ENCODE assay signal across 13 cellular contexts in the genomic region with DNA sequence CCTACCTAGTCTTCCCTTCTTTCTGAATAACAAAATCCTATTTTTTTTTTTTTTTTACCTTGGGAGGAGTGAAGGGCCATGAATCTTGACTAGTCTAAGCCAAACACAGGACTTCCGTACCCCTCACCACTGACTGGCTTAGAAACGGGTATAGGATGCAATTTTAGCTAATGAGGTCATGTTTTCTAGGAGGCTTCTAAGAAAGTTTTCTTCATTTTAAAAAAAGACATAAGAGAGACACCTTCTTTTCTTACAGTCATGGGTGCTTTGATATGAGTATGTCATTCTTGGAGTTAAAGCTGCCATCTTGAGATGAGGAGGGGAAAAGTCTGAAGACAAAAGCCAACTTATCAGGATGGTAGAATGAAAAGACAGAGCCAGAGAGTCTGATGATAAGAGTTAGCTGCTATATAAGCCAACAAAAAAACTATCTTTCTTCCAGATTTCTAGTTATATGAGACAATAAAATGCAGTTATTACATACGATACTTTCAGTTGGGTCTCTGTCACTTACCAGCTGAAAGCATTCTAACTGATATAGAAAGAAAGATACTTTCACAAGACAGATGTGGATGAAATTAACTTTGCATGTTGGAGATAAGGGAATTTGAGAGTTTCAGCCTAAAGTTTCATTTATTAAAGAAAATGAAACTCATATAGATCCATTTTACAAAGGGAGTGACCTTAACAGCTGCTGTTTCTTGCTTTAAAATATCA. TPM values are rescaled to one million over a fixed set of nuclear protein-coding genes. Genes with fewer than 3 reads are reported as not detected.
DNase-seq lines count a peak whose midpoint lies in the region; ATAC-seq and TF ChIP-seq lines count a peak whose summit lies in the region.
"Had no signal": no experiment of that assay in that cellular context is flagged by ENCODE, and none has a peak within 500 bp of the region (broad histone marks: within the 10 kb centered on the region; RNA-seq: fewer than 3 reads in every experiment).

No MANE protein-coding gene starts in this region.

- H3K4me2 ChIP-seq in MM.1S (ENCODE audit: low read depth, low read length), result peak overlapping the region; percentile 32
- H3K4me2 ChIP-seq in PC-9, result no peak overlapping the region

- intact Hi-C loops in activated CD4-positive, alpha-beta T cell treated with anti-CD3 and anti-CD28 coated beads for 36 hours (cut with DNase I, micrococcal nuclease), result no loop called here
- intact Hi-C loops in PC-9 (cut with micrococcal nuclease; ENCODE audit: unreplicated experiment), result no loop called here

- CTCF ChIA-PET in activated CD4-positive, alpha-beta T cell treated with anti-CD3 and anti-CD28 coated beads for 36 hours (lab: Charles Lee), result interaction anchor here (0.6 to 1.1 kb wide), 4 partner anchors 11 to 310 kb away, joined by 3 to 5 read pairs (median 4); no protein-coding TSS in a partner anchor
- CTCF ChIA-PET in PC-9 (lab: Charles Lee), result no interaction called here

- no peak overlapping the region for H3K27ac Mint-ChIP-seq in activated CD4-positive, alpha-beta T cell treated with anti-CD3 and anti-CD28 coated beads for 36 hours
- H3K27ac Mint-ChIP-seq in activated naive CD8-positive, alpha-beta T cell, result peak overlapping the region; percentile 46
- peak overlapping the region; percentile 66 for H3K27ac Mint-ChIP-seq in osteocyte (ENCODE audit: unreplicated experiment)

- no peaks in the 10 kb centered on the region for H3K27me3 Mint-ChIP-seq in activated CD4-positive, alpha-beta T cell treated with anti-CD3 and anti-CD28 coated beads for 36 hours
- H3K27me3 Mint-ChIP-seq in activated naive CD8-positive, alpha-beta T cell, result no peaks in the 10 kb centered on the region
- no peaks in the 10 kb centered on the region for H3K27me3 Mint-ChIP-seq in osteocyte (ENCODE audit: unreplicated experiment)

- no peaks in the 10 kb centered on the region for H3K27me3 ChIP-seq in MM.1S (replicated peaks; ENCODE audit: insufficient read depth, low read length)
- no peaks in the 10 kb centered on the region for H3K27me3 ChIP-seq in PC-9 (ENCODE audit: insufficient read depth, low read depth)
- H3K27me3 ChIP-seq: heart right ventricle had no signal

- H3K4me3 Mint-ChIP-seq in activated CD4-positive, alpha-beta T cell treated with anti-CD3 and anti-CD28 coated beads for 36 hours, result no peak overlapping the region
- H3K4me3 Mint-ChIP-seq in activated naive CD8-positive, alpha-beta T cell, result no peak overlapping the region
- no peak overlapping the region for H3K4me3 Mint-ChIP-seq in osteocyte (ENCODE audit: unreplicated experiment)

- H3K79me2 ChIP-seq in MM.1S (ENCODE audit: low read length) (no peaks in the 10 kb centered on the region), PC-9 (ENCODE audit: low read depth) (no peaks in the 10 kb centered on the region)

- H3K36me3 Mint-ChIP-seq in activated CD4-positive, alpha-beta T cell treated with anti-CD3 and anti-CD28 coated beads for 36 hours (ENCODE audit: low read depth), result peaks cover 11% of the 10 kb centered on the region
- H3K36me3 Mint-ChIP-seq in activated naive CD8-positive, alpha-beta T cell, result peaks cover 21% of the 10 kb centered on the region
- H3K36me3 Mint-ChIP-seq in osteocyte (ENCODE audit: unreplicated experiment), result peaks cover 10% of the 10 kb centered on the region

- peaks cover 14% of the 10 kb centered on the region; the same call in 1 of the 2 replicates for H3K4me1 ChIP-seq in MM.1S (ENCODE audit: low read length)
- no peaks in the 10 kb centered on the region for H3K4me1 ChIP-seq in PC-9 (replicated peaks; ENCODE audit: insufficient read depth)

- H2AFZ ChIP-seq in MM.1S (ENCODE audit: low read length), result no peak overlapping the region
- H2AFZ ChIP-seq in PC-9, result no peak overlapping the region

- H3K9me2 ChIP-seq in MM.1S (replicated peaks; ENCODE audit: insufficient read depth, low read length) (no peaks in the 10 kb centered on the region), PC-9 (ENCODE audit: insufficient read depth) (no peaks in the 10 kb centered on the region)

- H3K4me1 Mint-ChIP-seq in activated CD4-positive, alpha-beta T cell treated with anti-CD3 and anti-CD28 coated beads for 36 hours, result peaks cover 26% of the 10 kb centered on the region
- H3K4me1 Mint-ChIP-seq in activated naive CD8-positive, alpha-beta T cell (ENCODE audit: low read depth), result peaks cover 29% of the 10 kb centered on the region
- peaks cover 36% of the 10 kb centered on the region for H3K4me1 Mint-ChIP-seq in osteocyte (ENCODE audit: unreplicated experiment)

- H3F3A ChIP-seq in MM.1S (ENCODE audit: insufficient read depth, low read length) (peaks cover 6% of the 10 kb centered on the region; the same call in 1 of the 2 replicates), PC-9 (ENCODE audit: insufficient read depth, low read depth) (no peaks in the 10 kb centered on the region)

- ATAC-seq in activated CD4-positive, alpha-beta T cell treated with anti-CD3 and anti-CD28 coated beads for 36 hours, result peak; percentile 15
- ATAC-seq in GM19463 (IDR thresholded peaks at IDR 0.05; ENCODE audit: unreplicated experiment), result no peak
- no peak for ATAC-seq in GM21390 (IDR thresholded peaks at IDR 0.05; ENCODE audit: unreplicated experiment)
- ATAC-seq: heart right ventricle, left colon had no signal

- H3K27ac ChIP-seq in MM.1S (ENCODE audit: low read length), result peak overlapping the region; percentile 9; the same call in 1 of the 2 replicates
- H3K27ac ChIP-seq in PC-9, result no peak overlapping the region

- H3K36me3 ChIP-seq in MM.1S (replicated peaks; ENCODE audit: insufficient read depth, low read length) (no peaks in the 10 kb centered on the region), PC-9 (ENCODE audit: low read depth) (no peaks in the 10 kb centered on the region)

- BruUV-seq in PC-9 (replicated peaks; lab: Mats Ljungman, UMichigan), result no TSS peak

- POLR2A ChIA-PET in activated CD4-positive, alpha-beta T cell treated with anti-CD3 and anti-CD28 coated beads for 36 hours (lab: Charles Lee), result no interaction called here
- POLR2A ChIA-PET in PC-9 (lab: Charles Lee; ENCODE audit: unreplicated experiment), result no interaction called here

- no peak overlapping the region; the same call in 1 of the 2 replicates for H3K4me3 ChIP-seq in MM.1S (ENCODE audit: low read length)
- H3K4me3 ChIP-seq in PC-9, result no peak overlapping the region

- TF ChIP-seq CTCF in MM.1S (IDR thresholded peaks at IDR 0.05; ENCODE audit: low read length), result no peak
- TF ChIP-seq CTCF in osteocyte (IDR thresholded peaks at IDR 0.05), result no peak
- TF ChIP-seq CTCF in PC-9 (conservative IDR thresholded peaks at IDR 0.05), result no peak

- no peaks in the 10 kb centered on the region for H4K20me1 ChIP-seq in MM.1S (ENCODE audit: insufficient read depth, low read length)
- H4K20me1 ChIP-seq in PC-9 (ENCODE audit: insufficient read depth), result no peaks in the 10 kb centered on the region

- H3K9ac ChIP-seq in MM.1S (ENCODE audit: low read length), result no peak overlapping the region

- H3K9me3 ChIP-seq in MM.1S (replicated peaks; ENCODE audit: insufficient read depth, low read length) (no peaks in the 10 kb centered on the region), PC-9 (ENCODE audit: insufficient read depth, low read depth) (no peaks in the 10 kb centered on the region; the same call in 1 of the 2 replicates)

- no peak for DNase-seq in activated CD4-positive, alpha-beta T cell treated with anti-CD3 and anti-CD28 coated beads for 36 hours
- DNase-seq in activated CD4-positive, alpha-beta T cell treated with anti-CD3 and anti-CD28 coated beads for 1 hour, result no peak
- DNase-seq in MM.1S (peak; percentile 44), osteocyte (ENCODE audit: extremely low spot score, unreplicated experiment) (no peak), PC-9 (no peak)
- DNase-seq: activated CD4-positive, CD25-positive, alpha-beta regulatory T cell treated with anti-CD3 and anti-CD28 coated beads, Interleukin-2, amount 50 U/mL, for 72 hours; Caco-2; cerebellar nuclear complex; heart right ventricle; left colon had no signal

- peaks cover 6% of the 10 kb centered on the region for H3K9me3 Mint-ChIP-seq in activated CD4-positive, alpha-beta T cell treated with anti-CD3 and anti-CD28 coated beads for 36 hours (ENCODE audit: low read depth)
- peaks cover 10% of the 10 kb centered on the region for H3K9me3 Mint-ChIP-seq in activated naive CD8-positive, alpha-beta T cell (ENCODE audit: low read depth)
- H3K9me3 Mint-ChIP-seq in osteocyte (ENCODE audit: unreplicated experiment), result peaks cover 13% of the 10 kb centered on the region

RNA-seq across cellular contexts. Expression of a gene that starts 34.0 kb away (rescaled TPM):
- total RNA-seq in activated CD4-positive, alpha-beta T cell treated with anti-CD3 and anti-CD28 coated beads for 36 hours, result 1 to 10 TPM; 3.1 to 3.7 TPM
- total RNA-seq in osteocyte, result 4.8 and 6.7 TPM in 2 replicates
- 4.6 and 4.7 TPM in 2 replicates for total RNA-seq in PC-9 (2021)
